ENCODE assay signal across 8 cellular contexts in genomic region chr3:9727041-9727595, GRCh38. TPM values are rescaled to one million over a fixed set of nuclear protein-coding genes. Genes with fewer than 3 reads are reported as not detected.
A peak's percentile ranks its signal among the peaks of the same experiment; 100 is the strongest.
DNase-seq lines count a peak whose midpoint lies in the region; ATAC-seq, FAIRE-seq and TF ChIP-seq lines count a peak whose summit lies in the region.

No MANE protein-coding gene starts in this region.

- H4K20me1 ChIP-seq in PC-9 (ENCODE audit: insufficient read depth): no peaks in the 10 kb centered on the region

- H3K27me3 Mint-ChIP-seq in MCF 10A (ENCODE audit: insufficient read depth, unreplicated experiment) (peaks cover 28% of the 10 kb centered on the region), neural crest cell (ENCODE audit: low read depth) (peaks cover 44% of the 10 kb centered on the region)
- no peaks in the 10 kb centered on the region for H3K27me3 Mint-ChIP-seq in activated naive CD8-positive, alpha-beta T cell treated with anti-CD3 and anti-CD28 coated beads, Interleukin-2, amount 50 U/mL, for 24 hours

- ATAC-seq in activated naive CD8-positive, alpha-beta T cell treated with anti-CD3 and anti-CD28 coated beads, Interleukin-2, amount 50 U/mL, for 24 hours: peak; percentile 27
- no peak for ATAC-seq in pancreas

- CTCF ChIA-PET in MCF 10A (lab: Yijun Ruan, JAX): interaction anchor here (0.6 to 1.5 kb wide), 7 partner anchors 11 to 723 kb away, joined by 3 to 15 read pairs (median 5); partner anchors contain the start of gene OGG1
- CTCF ChIA-PET in PC-9 (lab: Charles Lee): interaction anchor here (1.1 to 1.2 kb wide), 2 partner anchors 11 to 12 kb away, joined by 3 to 4 read pairs; no protein-coding TSS in a partner anchor

- H3K36me3 ChIP-seq in breast epithelium: no peaks in the 10 kb centered on the region
- no peaks in the 10 kb centered on the region for H3K36me3 ChIP-seq in PC-9 (ENCODE audit: low read depth)
- H3K36me3 ChIP-seq in pancreas: no peaks in the 10 kb centered on the region

- no peak for TF ChIP-seq POLR2A in breast epithelium (IDR thresholded peaks at IDR 0.05)

- H2AFZ ChIP-seq in PC-9: no peak overlapping the region

- H3F3A ChIP-seq in PC-9 (ENCODE audit: insufficient read depth, low read depth): peaks cover 9% of the 10 kb centered on the region; the same call in 1 of the 2 replicates

- H3K27ac ChIP-seq in breast epithelium (no peak overlapping the region), PC-9 (no peak overlapping the region), pancreas (no peak overlapping the region)

- H3K36me3 Mint-ChIP-seq in MCF 10A (ENCODE audit: insufficient read depth, unreplicated experiment) (peaks cover under 1% of the 10 kb centered on the region), neural crest cell (ENCODE audit: low read depth) (no peaks in the 10 kb centered on the region)
- no peaks in the 10 kb centered on the region for H3K36me3 Mint-ChIP-seq in activated naive CD8-positive, alpha-beta T cell treated with anti-CD3 and anti-CD28 coated beads, Interleukin-2, amount 50 U/mL, for 24 hours (ENCODE audit: low read depth)

- H3K27me3 ChIP-seq in breast epithelium (no peaks in the 10 kb centered on the region), PC-9 (ENCODE audit: insufficient read depth, low read depth) (peaks cover 4% of the 10 kb centered on the region; the same call in 1 of the 2 replicates), pancreas (no peaks in the 10 kb centered on the region)

- H3K4me2 ChIP-seq in PC-9: no peak overlapping the region

- no peak for TF ChIP-seq CTCF in MCF 10A (IDR thresholded peaks at IDR 0.05; ENCODE audit: unreplicated experiment)
- no peak for TF ChIP-seq CTCF in breast epithelium (IDR thresholded peaks at IDR 0.05)
- peak; percentile 63 for TF ChIP-seq CTCF in PC-9 (conservative IDR thresholded peaks at IDR 0.05)
- peak; percentile 45 for TF ChIP-seq CTCF in neural crest cell (conservative IDR thresholded peaks at IDR 0.05)
- TF ChIP-seq CTCF in pancreas (IDR thresholded peaks at IDR 0.05): peak in 1 of 4 donors; percentile 10

- H3K9me3 ChIP-seq in breast epithelium (no peaks in the 10 kb centered on the region), PC-9 (ENCODE audit: insufficient read depth, low read depth) (no peaks in the 10 kb centered on the region), pancreas (no peaks in the 10 kb centered on the region)

- H3K27ac Mint-ChIP-seq in MCF 10A (ENCODE audit: low read depth, unreplicated experiment) (no peak overlapping the region), neural crest cell (ENCODE audit: unreplicated experiment) (no peak overlapping the region)
- H3K27ac Mint-ChIP-seq in activated naive CD8-positive, alpha-beta T cell treated with anti-CD3 and anti-CD28 coated beads, Interleukin-2, amount 50 U/mL, for 24 hours: peak overlapping the region; percentile 44

- H3K4me3 ChIP-seq in breast epithelium: no peak overlapping the region
- H3K4me3 ChIP-seq in PC-9: no peak overlapping the region
- no peak overlapping the region for H3K4me3 ChIP-seq in pancreas

- peaks cover 16% of the 10 kb centered on the region for H3K4me1 Mint-ChIP-seq in MCF 10A (ENCODE audit: insufficient read depth, unreplicated experiment)
- H3K4me1 Mint-ChIP-seq in activated naive CD8-positive, alpha-beta T cell treated with anti-CD3 and anti-CD28 coated beads, Interleukin-2, amount 50 U/mL, for 24 hours: peaks cover 35% of the 10 kb centered on the region
- peaks cover 6% of the 10 kb centered on the region for H3K4me1 Mint-ChIP-seq in neural crest cell

- FAIRE-seq in pancreas (lab: Jason Lieb, UNC): no peak

- H3K4me1 ChIP-seq in breast epithelium (no peaks in the 10 kb centered on the region), PC-9 (replicated peaks; ENCODE audit: insufficient read depth) (peaks cover 5% of the 10 kb centered on the region; the same call in 1 of the 2 replicates), pancreas (peaks cover 0 to 6% (median 0%) of the 10 kb centered on the region in 3 donors)

- H3K4me3 Mint-ChIP-seq in MCF 10A (ENCODE audit: unreplicated experiment) (no peak overlapping the region), neural crest cell (peak overlapping the region; percentile 55)
- H3K4me3 Mint-ChIP-seq in activated naive CD8-positive, alpha-beta T cell treated with anti-CD3 and anti-CD28 coated beads, Interleukin-2, amount 50 U/mL, for 24 hours: peak overlapping the region; percentile 63

- POLR2A ChIA-PET in MCF 10A (lab: Yijun Ruan, JAX): no interaction called here
- POLR2A ChIA-PET in PC-9 (lab: Charles Lee; ENCODE audit: unreplicated experiment): no interaction called here

- H3K9me3 Mint-ChIP-seq in MCF 10A (ENCODE audit: unreplicated experiment) (no peaks in the 10 kb centered on the region), neural crest cell (no peaks in the 10 kb centered on the region)
- no peaks in the 10 kb centered on the region for H3K9me3 Mint-ChIP-seq in activated naive CD8-positive, alpha-beta T cell treated with anti-CD3 and anti-CD28 coated beads, Interleukin-2, amount 50 U/mL, for 24 hours

- peak; percentile 34 for DNase-seq in MCF 10A (ENCODE audit: unreplicated experiment)
- DNase-seq in breast epithelium (ENCODE audit: low spot score in 2 of 2): no peak
- no peak for DNase-seq in PC-9
- peak; percentile 55 for DNase-seq in activated naive CD8-positive, alpha-beta T cell treated with anti-CD3 and anti-CD28 coated beads, Interleukin-2, amount 50 U/mL, for 24 hours
- DNase-seq in neural crest cell (ENCODE audit: low read depth, low spot score): no peak
- no peak for DNase-seq in pancreas
- DNase-seq in hippocampal formation (lab: John Stamatoyannopoulos, UW): no peak
- DNase-seq in NCI-H2196 treated with DMSO at 0.1 percent for 48 hours (lab: John Stamatoyannopoulos, UW; ENCODE audit: unreplicated experiment): no peak

- H3K79me2 ChIP-seq in PC-9 (ENCODE audit: low read depth): peaks cover 5% of the 10 kb centered on the region

- intact Hi-C loops in MCF 10A (cut with micrococcal nuclease): no loop called here
- intact Hi-C loops in breast epithelium (cut with DNase I; ENCODE audit: low total_unique reads): no loop called here
- intact Hi-C loops in PC-9 (cut with micrococcal nuclease; ENCODE audit: unreplicated experiment): no loop called here
- intact Hi-C loops in pancreas (cut with DNase I): no loop called here

- BruUV-seq in MCF 10A (replicated peaks; lab: Mats Ljungman, UMichigan) (no TSS peak), PC-9 (replicated peaks; lab: Mats Ljungman, UMichigan) (no TSS peak)

- WGBS in pancreas, 2 donors: 8 to 12% methylated on average over 11 of the region's 11 CpGs

- no peaks in the 10 kb centered on the region for H3K9me2 ChIP-seq in PC-9 (ENCODE audit: insufficient read depth)

RNA-seq across cellular contexts. Expression of gene BRPF1, which starts 4.4 kb away (rescaled TPM):
- 19.9 and 21.4 TPM in 2 replicates for total RNA-seq in MCF 10A (2022)
- total RNA-seq in breast epithelium: 10 to 100 TPM; 14.7 to 19.7 (median 19.3) TPM
- total RNA-seq in PC-9 (2021): 15.9 and 18.3 TPM in 2 replicates
- 36.9 and 39.2 TPM in 2 replicates for total RNA-seq in neural crest cell
- total RNA-seq in pancreas: 10 to 100 TPM in 1 of 6 donors, 1 to 10 TPM in 5; 7.0 to 10.8 (median 8.4) TPM
- 10 to 100 TPM in 1 of 2 donors, 1 to 10 TPM in 1; 5.8 to 10.4 TPM for polyA plus RNA-seq in pancreas

RNA-seq across cellular contexts. Expression of gene OGG1, which starts 22.6 kb away (rescaled TPM):
- 15.3 and 17.7 TPM in 2 replicates for total RNA-seq in MCF 10A (2022)
- total RNA-seq in breast epithelium: 10 to 100 TPM; 21.3 to 33.4 (median 23.3) TPM
- 22.1 and 24.3 TPM in 2 replicates for total RNA-seq in PC-9 (2021)
- total RNA-seq in neural crest cell: 38.6 and 39.8 TPM in 2 replicates
- total RNA-seq in pancreas: 10 to 100 TPM in 1 of 6 donors, 1 to 10 TPM in 5; 5.9 to 13.9 (median 7.8) TPM
- polyA plus RNA-seq in pancreas: 10 to 100 TPM; 11.2 to 12.7 TPM

RNA-seq across cellular contexts. Expression of gene CPNE9, which starts 23.5 kb away (rescaled TPM):
- total RNA-seq in MCF 10A (2022) (not detected in 2 replicates), breast epithelium (not detected), PC-9 (2021) (not detected in 2 replicates), neural crest cell (0.48 and 1.3 TPM in 2 replicates), pancreas (under 1 TPM in 3 of 6 donors, not detected in 3; 0.12 to 0.19 (median 0.12) TPM)
- polyA plus RNA-seq in pancreas: under 1 TPM; 0.19 to 0.85 TPM

RNA-seq across cellular contexts. Expression of gene CAMK1, which starts 42.6 kb away (rescaled TPM):
- total RNA-seq in MCF 10A (2022) (8.3 and 11.7 TPM in 2 replicates), breast epithelium (10 to 100 TPM; 25.2 to 58.7 (median 40.0) TPM), PC-9 (2021) (2.0 and 3.1 TPM in 2 replicates), neural crest cell (19.5 and 22.5 TPM in 2 replicates), pancreas (10 to 100 TPM in 1 of 6 donors, 1 to 10 TPM in 5; 2.0 to 12.8 (median 4.4) TPM)
- polyA plus RNA-seq in pancreas: 10 to 100 TPM; 20.5 to 23.7 TPM

Comparison
In these comparisons a context has a peak if more than half of its experiments do, and no peak if none do; other contexts are left out.
1. DNase-seq: peak in MCF 10A (single experiment) and activated naive CD8-positive, alpha-beta T cell treated with anti-CD3 and anti-CD28 coated beads, Interleukin-2, amount 50 U/mL, for 24 hours (single experiment); none in breast epithelium (0 of 2), PC-9 (0 of 2), neural crest cell (single experiment), pancreas (0 of 6), hippocampal formation (0 of 2) and NCI-H2196 treated with DMSO at 0.1 percent for 48 hours (single experiment).
2. CTCF ChIP-seq: peak in PC-9 (single experiment) and neural crest cell (single experiment); none in MCF 10A (single experiment) and breast epithelium (0 of 3).